Comparison of ENCODE assay signal across 3 cellular contexts in the genomic region with DNA sequence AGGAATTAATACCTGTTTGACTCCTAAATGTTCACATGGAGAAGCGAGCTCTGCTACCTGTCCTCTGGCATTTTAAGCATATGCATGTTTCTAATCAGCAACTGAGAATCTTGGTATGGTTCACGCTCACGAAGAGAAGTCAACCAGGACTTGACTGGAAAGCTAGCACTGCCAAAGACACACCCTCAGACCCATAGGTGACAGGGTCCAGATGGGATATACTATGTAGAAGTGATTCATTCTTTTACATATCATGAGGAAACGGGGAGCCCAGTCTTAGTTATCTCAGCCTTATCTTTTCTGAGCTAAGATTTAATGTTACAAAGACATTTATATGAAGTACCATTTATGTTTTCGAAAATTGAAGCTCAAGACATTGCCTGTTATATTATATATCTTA.
"Had no signal": no experiment of that assay in that cellular context is flagged by ENCODE, and none has a peak within 500 bp of the region (broad histone marks: within the 10 kb centered on the region; RNA-seq: fewer than 3 reads in every experiment).

No MANE protein-coding gene starts in this region.

- H3K4me3 ChIP-seq: GM12878 had no signal

- ATAC-seq: GM12878 had no signal

- DNase-seq: GDM1, GF-D8 had no signal
